In genomic region chr13:46145950-46146349, GRCh38 we compare ENCODE assay signal across 18 cellular contexts. TPM values are rescaled to one million over a fixed set of nuclear protein-coding genes. Genes with fewer than 3 reads are reported as not detected.
DNase-seq lines count a peak whose midpoint lies in the region; ATAC-seq, FAIRE-seq and TF ChIP-seq lines count a peak whose summit lies in the region.
"Had no signal": no experiment of that assay in that cellular context is flagged by ENCODE, and none has a peak within 500 bp of the region (broad histone marks: within the 10 kb centered on the region; RNA-seq: fewer than 3 reads in every experiment).

No MANE protein-coding gene starts in this region.

- no peak overlapping the region for H3K4me3 ChIP-seq in CD8-positive, alpha-beta T cell (ENCODE audit: low read depth, low read length)
- H3K4me3 ChIP-seq: BLaER1, GM23248 had no signal

- no peak for DNase-seq in activated CD8-positive, alpha-beta T cell treated with anti-CD3 and anti-CD28 coated beads for 36 hours
- DNase-seq in activated CD8-positive, alpha-beta T cell treated with anti-CD3 and anti-CD28 coated beads, Interleukin-2, amount 10 ng/mL, durations not matched to agents 7 days and 5 days, result no peak
- no peak for DNase-seq in CD8-positive, alpha-beta T cell
- DNase-seq in T-helper 17 cell, result no peak
- DNase-seq in mesothelial cell of epicardium (ENCODE audit: low spot score in 2 of 2, unreplicated experiment in 2 of 2), result no peak
- DNase-seq in frontal cortex (ENCODE audit: low spot score in 2 of 2), result no peak
- no peak for DNase-seq in H54 (ENCODE audit: insufficient read length, low spot score)
- no peak for DNase-seq in RCC 7860 (ENCODE audit: low spot score)
- DNase-seq: 8988T, AML-193, Calu3, DMS 273 treated with DMSO at 0.1 percent for 48 hours, GM23248, H9 had no signal

- FAIRE-seq in frontal cortex (lab: Jason Lieb, UNC) (no peak), H54 (lab: Jason Lieb, UNC) (no peak), RCC 7860 (lab: Jason Lieb, UNC) (no peak)
- FAIRE-seq: HepG2, HTR-8/SVneo had no signal

- no peak overlapping the region for H3K27ac ChIP-seq in CD8-positive, alpha-beta T cell (ENCODE audit: low read depth, low read length)
- H3K27ac ChIP-seq: BLaER1, GM23248 had no signal

- TF ChIP-seq POLR2A in H54 (IDR thresholded peaks at IDR 0.05; ENCODE audit: low read depth, low read length), result no peak

- TF ChIP-seq CTCF in activated CD8-positive, alpha-beta T cell treated with anti-CD3 and anti-CD28 coated beads for 36 hours (IDR thresholded peaks at IDR 0.05), result no peak
- no peak for TF ChIP-seq CTCF in CD8-positive, alpha-beta T cell (IDR thresholded peaks at IDR 0.05)
- TF ChIP-seq CTCF in mesothelial cell of epicardium (IDR thresholded peaks at IDR 0.05; ENCODE audit: unreplicated experiment), result no peak

- H3K9me3 ChIP-seq in CD8-positive, alpha-beta T cell (ENCODE audit: low read length), result no peaks in the 10 kb centered on the region
- no peaks in the 10 kb centered on the region for H3K9me3 ChIP-seq in T-helper 17 cell (ENCODE audit: control insufficient read depth, low read length, poor library complexity, severe bottlenecking)
- H3K9me3 ChIP-seq: BLaER1 had no signal

- H3K36me3 ChIP-seq in CD8-positive, alpha-beta T cell (ENCODE audit: insufficient read depth, low read length), result peaks cover 79% of the 10 kb centered on the region

- no peak for ATAC-seq in activated CD8-positive, alpha-beta T cell treated with anti-CD3 and anti-CD28 coated beads for 36 hours
- no peak for ATAC-seq in activated CD8-positive, alpha-beta T cell treated with anti-CD3 and anti-CD28 coated beads, Interleukin-2, amount 10 ng/mL, durations not matched to agents 7 days and 5 days
- ATAC-seq in CD8-positive, alpha-beta T cell, result no peak
- no peak for ATAC-seq in T-helper 17 cell
- ATAC-seq: HepG2 had no signal

- H3K4me3 Mint-ChIP-seq in activated CD8-positive, alpha-beta T cell treated with anti-CD3 and anti-CD28 coated beads for 36 hours, result no peak overlapping the region
- no peak overlapping the region for H3K4me3 Mint-ChIP-seq in activated CD8-positive, alpha-beta T cell treated with anti-CD3 and anti-CD28 coated beads, Interleukin-2, amount 10 ng/mL, durations not matched to agents 7 days and 5 days
- no peak overlapping the region for H3K4me3 Mint-ChIP-seq in CD8-positive, alpha-beta T cell
- no peak overlapping the region for H3K4me3 Mint-ChIP-seq in T-helper 17 cell
- H3K4me3 Mint-ChIP-seq in mesothelial cell of epicardium, result no peak overlapping the region
- H3K4me3 Mint-ChIP-seq: H9 had no signal

- no peaks in the 10 kb centered on the region for H3K27me3 ChIP-seq in CD8-positive, alpha-beta T cell (ENCODE audit: insufficient read depth, low read length)
- H3K27me3 ChIP-seq: BLaER1 had no signal

- H3K27ac Mint-ChIP-seq in activated CD8-positive, alpha-beta T cell treated with anti-CD3 and anti-CD28 coated beads for 36 hours, result peak overlapping the region; percentile 46
- no peak overlapping the region for H3K27ac Mint-ChIP-seq in activated CD8-positive, alpha-beta T cell treated with anti-CD3 and anti-CD28 coated beads, Interleukin-2, amount 10 ng/mL, durations not matched to agents 7 days and 5 days
- H3K27ac Mint-ChIP-seq in CD8-positive, alpha-beta T cell, result peak overlapping the region; percentile 37
- peak overlapping the region; percentile 63 for H3K27ac Mint-ChIP-seq in T-helper 17 cell
- peak overlapping the region; percentile 17 for H3K27ac Mint-ChIP-seq in mesothelial cell of epicardium
- H3K27ac Mint-ChIP-seq: H9 had no signal

- H3K4me1 Mint-ChIP-seq in activated CD8-positive, alpha-beta T cell treated with anti-CD3 and anti-CD28 coated beads for 36 hours (ENCODE audit: low read depth), result peaks cover 49% of the 10 kb centered on the region
- H3K4me1 Mint-ChIP-seq in activated CD8-positive, alpha-beta T cell treated with anti-CD3 and anti-CD28 coated beads, Interleukin-2, amount 10 ng/mL, durations not matched to agents 7 days and 5 days (ENCODE audit: low read depth), result peaks cover 14% of the 10 kb centered on the region
- H3K4me1 Mint-ChIP-seq in CD8-positive, alpha-beta T cell (ENCODE audit: low read depth), result peaks cover 28% of the 10 kb centered on the region
- peaks cover 24% of the 10 kb centered on the region for H3K4me1 Mint-ChIP-seq in T-helper 17 cell
- peaks cover 15% of the 10 kb centered on the region for H3K4me1 Mint-ChIP-seq in mesothelial cell of epicardium

- no peaks in the 10 kb centered on the region for H3K27me3 Mint-ChIP-seq in activated CD8-positive, alpha-beta T cell treated with anti-CD3 and anti-CD28 coated beads for 36 hours
- no peaks in the 10 kb centered on the region for H3K27me3 Mint-ChIP-seq in activated CD8-positive, alpha-beta T cell treated with anti-CD3 and anti-CD28 coated beads, Interleukin-2, amount 10 ng/mL, durations not matched to agents 7 days and 5 days (ENCODE audit: low read depth)
- no peaks in the 10 kb centered on the region for H3K27me3 Mint-ChIP-seq in CD8-positive, alpha-beta T cell (ENCODE audit: low read depth)
- H3K27me3 Mint-ChIP-seq in T-helper 17 cell (no peaks in the 10 kb centered on the region), mesothelial cell of epicardium (ENCODE audit: low read depth) (no peaks in the 10 kb centered on the region)

- H3K36me3 Mint-ChIP-seq in activated CD8-positive, alpha-beta T cell treated with anti-CD3 and anti-CD28 coated beads for 36 hours (ENCODE audit: low read depth), result peaks cover 83% of the 10 kb centered on the region
- peaks cover 84% of the 10 kb centered on the region for H3K36me3 Mint-ChIP-seq in activated CD8-positive, alpha-beta T cell treated with anti-CD3 and anti-CD28 coated beads, Interleukin-2, amount 10 ng/mL, durations not matched to agents 7 days and 5 days (ENCODE audit: low read depth)
- peaks cover 88% of the 10 kb centered on the region for H3K36me3 Mint-ChIP-seq in CD8-positive, alpha-beta T cell
- H3K36me3 Mint-ChIP-seq in T-helper 17 cell (ENCODE audit: low read depth) (peaks cover 20% of the 10 kb centered on the region), mesothelial cell of epicardium (no peaks in the 10 kb centered on the region)

- peaks cover 4% of the 10 kb centered on the region for H3K4me1 ChIP-seq in CD8-positive, alpha-beta T cell (ENCODE audit: insufficient read depth, low read length)
- H3K4me1 ChIP-seq: BLaER1 had no signal

- H3K9me3 Mint-ChIP-seq in activated CD8-positive, alpha-beta T cell treated with anti-CD3 and anti-CD28 coated beads for 36 hours, result no peaks in the 10 kb centered on the region
- no peaks in the 10 kb centered on the region for H3K9me3 Mint-ChIP-seq in activated CD8-positive, alpha-beta T cell treated with anti-CD3 and anti-CD28 coated beads, Interleukin-2, amount 10 ng/mL, durations not matched to agents 7 days and 5 days (ENCODE audit: insufficient read depth)
- no peaks in the 10 kb centered on the region for H3K9me3 Mint-ChIP-seq in CD8-positive, alpha-beta T cell
- peaks cover 3% of the 10 kb centered on the region for H3K9me3 Mint-ChIP-seq in mesothelial cell of epicardium
- H3K9me3 Mint-ChIP-seq: H9 had no signal

- POLR2A ChIA-PET in activated CD8-positive, alpha-beta T cell treated with anti-CD3 and anti-CD28 coated beads for 36 hours (lab: Charles Lee), result interaction anchor here (0.9 to 1.1 kb wide), 2 partner anchors 9 to 16 kb away, joined by 3 read pairs; no protein-coding TSS in a partner anchor
- POLR2A ChIA-PET in activated CD8-positive, alpha-beta T cell treated with anti-CD3 and anti-CD28 coated beads, Interleukin-2, amount 10 ng/mL, durations not matched to agents 7 days and 5 days (lab: Charles Lee), result interaction anchor here (1.6 kb wide), 1 partner anchor 14 kb away, joined by 3 read pairs; no protein-coding TSS in a partner anchor
- POLR2A ChIA-PET in CD8-positive, alpha-beta T cell (lab: Charles Lee), result no interaction called here

- CTCF ChIA-PET in activated CD8-positive, alpha-beta T cell treated with anti-CD3 and anti-CD28 coated beads for 36 hours (lab: Charles Lee), result interaction anchor here (5.6 kb wide), 1 partner anchor 19 kb away, joined by 30 read pairs; no protein-coding TSS in a partner anchor
- CTCF ChIA-PET in activated CD8-positive, alpha-beta T cell treated with anti-CD3 and anti-CD28 coated beads, Interleukin-2, amount 10 ng/mL, durations not matched to agents 7 days and 5 days (lab: Charles Lee), result no interaction called here
- CTCF ChIA-PET in CD8-positive, alpha-beta T cell (lab: Charles Lee), result interaction anchor here (1.4 to 3.9 kb wide), 3 partner anchors 14 to 175 kb away, joined by 5 to 19 read pairs (median 6); no protein-coding TSS in a partner anchor

- intact Hi-C loops in activated CD8-positive, alpha-beta T cell treated with anti-CD3 and anti-CD28 coated beads for 36 hours (cut with micrococcal nuclease), result no loop called here
- intact Hi-C loops in CD8-positive, alpha-beta T cell (cut with DNase I, micrococcal nuclease), result loop anchor here (5.0 to 10.0 kb wide), 3 partner anchors 36 to 639 kb away; partner anchors contain the start of gene LCP1 (in 1 of the 2)

RNA-seq across cellular contexts. Expression of gene LCP1, which starts 36.0 kb away (rescaled TPM):
- 1,000 to 10,000 TPM; 1,014 to 1,019 TPM for total RNA-seq in activated CD8-positive, alpha-beta T cell treated with anti-CD3 and anti-CD28 coated beads for 36 hours
- total RNA-seq in activated CD8-positive, alpha-beta T cell treated with anti-CD3 and anti-CD28 coated beads, Interleukin-2, amount 10 ng/mL, durations not matched to agents 7 days and 5 days, result 1,000 to 10,000 TPM; 1,296 to 1,321 TPM
- 100 to 1,000 TPM; 241 to 252 TPM for total RNA-seq in CD8-positive, alpha-beta T cell
- total RNA-seq in T-helper 17 cell (100 to 1,000 TPM; 485 to 528 TPM), mesothelial cell of epicardium (11.6 to 12.4 TPM (median 11.6 TPM) in 3 replicates), frontal cortex (6.1 TPM)
- total RNA-seq: GM23248 had no signal

RNA-seq across cellular contexts. Expression of gene CPB2, which starts 41.1 kb away (rescaled TPM):
- not detected for total RNA-seq in activated CD8-positive, alpha-beta T cell treated with anti-CD3 and anti-CD28 coated beads for 36 hours
- total RNA-seq in activated CD8-positive, alpha-beta T cell treated with anti-CD3 and anti-CD28 coated beads, Interleukin-2, amount 10 ng/mL, durations not matched to agents 7 days and 5 days, result not detected
- total RNA-seq in CD8-positive, alpha-beta T cell, result not detected
- total RNA-seq in T-helper 17 cell, result not detected
- total RNA-seq in mesothelial cell of epicardium, result not detected in 3 replicates
- not detected for total RNA-seq in frontal cortex
- total RNA-seq: Calu3, Daoy, GM23248, H9 had no signal

Comparison
In these comparisons a context has a peak if more than half of its experiments do, and no peak if none do; other contexts are left out.
1. RNA of gene LCP1, which starts 36.0 kb away (total RNA-seq): 1,296 to 1,321 TPM in activated CD8-positive, alpha-beta T cell treated with anti-CD3 and anti-CD28 coated beads, Interleukin-2, amount 10 ng/mL, durations not matched to agents 7 days and 5 days, 1,014 to 1,019 TPM in activated CD8-positive, alpha-beta T cell treated with anti-CD3 and anti-CD28 coated beads for 36 hours, 485 to 528 TPM in T-helper 17 cell and 241 to 252 TPM in CD8-positive, alpha-beta T cell; 11.6 to 12.4 TPM in mesothelial cell of epicardium and 6.1 TPM in frontal cortex (single experiment); every median in the first group is over 10 times any median in the second.